In the genomic region with DNA sequence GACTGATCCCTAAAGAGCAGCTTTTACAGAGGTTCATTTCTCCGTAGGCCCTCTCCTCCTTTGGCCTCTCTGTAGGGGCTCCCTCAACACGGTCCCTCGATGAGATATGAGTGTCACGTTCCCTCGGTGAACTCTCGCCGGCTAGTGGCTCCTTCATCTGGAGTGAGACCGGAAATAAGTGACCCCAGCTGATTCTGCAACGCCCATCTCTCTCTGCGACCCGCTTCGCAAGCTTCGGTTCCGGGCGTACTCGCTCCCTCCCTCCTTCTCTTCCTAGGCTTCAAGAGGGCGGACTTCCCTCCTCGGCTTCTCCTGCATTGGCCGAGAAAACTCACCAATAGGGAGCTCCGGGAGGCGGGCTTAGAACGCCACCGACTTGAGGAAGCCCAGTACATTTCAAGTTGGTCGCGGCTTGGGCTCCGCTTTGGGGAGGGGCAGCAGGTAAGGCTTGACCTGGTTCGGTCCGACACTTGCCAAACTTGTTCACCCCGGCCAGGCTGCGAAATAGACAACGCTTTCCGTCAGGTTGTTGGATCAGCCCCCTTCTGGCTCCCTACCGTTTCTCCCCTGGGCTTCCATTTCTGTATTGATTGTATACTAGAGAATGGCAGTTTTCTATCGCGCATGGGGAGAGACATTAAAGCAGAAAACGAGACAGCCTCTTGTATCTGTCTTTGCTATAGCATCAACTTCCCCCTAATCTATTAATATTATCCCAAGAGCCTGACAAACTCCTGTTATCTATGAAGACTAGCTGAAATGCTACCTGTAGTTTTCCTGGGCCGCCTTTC, we compare ENCODE assay signal across 8 cellular contexts. TPM values are rescaled to one million over a fixed set of nuclear protein-coding genes. Genes with fewer than 3 reads are reported as not detected.
A peak's percentile ranks its signal among the peaks of the same experiment; 100 is the strongest.
DNase-seq lines count a peak whose midpoint lies in the region; ATAC-seq, FAIRE-seq and TF ChIP-seq lines count a peak whose summit lies in the region.

Gene ANKRD34A (minus strand): TSS at position 248 of the 791 bp plus-strand sequence. CDS start 2,816 bp downstream, outside the sequence.
Gene POLR3GL (plus strand): TSS at position 363 of the 791 bp plus-strand sequence. CDS start 10,176 bp downstream, outside the sequence.

- POLR2A ChIA-PET in AG04450 (lab: Yijun Ruan, JAX): interaction anchor here (1.0 to 3.5 kb wide), 9 partner anchors 15 to 119 kb away, joined by 3 to 21 read pairs (median 9); partner anchors contain the start of genes NUDT17, PEX11B, PIAS3 and RBM8A

- no peak for FAIRE-seq in bronchial epithelial cell (lab: Jason Lieb, UNC)

- CTCF ChIA-PET in AG04450 (lab: Charles Lee): interaction anchor here (1.1 to 4.0 kb wide), 8 partner anchors 14 to 119 kb away, joined by 3 to 37 read pairs (median 5); partner anchors contain the start of genes NUDT17 and RBM8A

- H3K36me3 ChIP-seq in WERI-Rb-1 (no peaks in the 10 kb centered on the region), bronchial epithelial cell (ENCODE audit: control insufficient read depth, insufficient read depth, low read length) (no peaks in the 10 kb centered on the region)

- H3K27me3 ChIP-seq in AG04450 (ENCODE audit: control insufficient read depth, insufficient read depth, low read length): no peaks in the 10 kb centered on the region
- no peaks in the 10 kb centered on the region for H3K27me3 ChIP-seq in WERI-Rb-1 (ENCODE audit: insufficient read depth, low read depth, severe bottlenecking)
- H3K27me3 ChIP-seq in bronchial epithelial cell (ENCODE audit: control insufficient read depth, insufficient read depth, low read length): no peaks in the 10 kb centered on the region

- H3K27ac ChIP-seq in AG04450 (ENCODE audit: low read depth, low read length) (peak within 1 kb of the TSS; percentile 89), WERI-Rb-1 (peak within 1 kb of the TSS; percentile 62)

- DNase-seq in AG04450 (ENCODE audit: low read depth, low spot score) (peak; percentile 72), NCI-H2196 treated with DMSO at 0.1 percent for 48 hours (lab: John Stamatoyannopoulos, UW; ENCODE audit: unreplicated experiment) (peak; percentile 90), WERI-Rb-1 (peak; percentile 100), bronchial epithelial cell (ENCODE audit: low read depth) (peak; percentile 95), inferior parietal cortex (ENCODE audit: extremely low spot score) (peak; percentile 97), smooth muscle cell of the brain vasculature (ENCODE audit: low read depth, low spot score) (peak; percentile 94)

- peak; percentile 15; the same call in 1 of the 2 replicates for TF ChIP-seq CTCF in AG04450 (IDR thresholded peaks at IDR 0.05; ENCODE audit: low read depth, low read length)
- TF ChIP-seq CTCF in WERI-Rb-1 (IDR thresholded peaks at IDR 0.05; ENCODE audit: low read depth, low read length): peak; percentile 21; the same call in 1 of the 2 replicates
- no peak for TF ChIP-seq CTCF in bronchial epithelial cell (IDR thresholded peaks at IDR 0.05; ENCODE audit: insufficient read depth, low read length, severe bottlenecking)

- H3K4me3 ChIP-seq in AG04450 (ENCODE audit: low read depth, low read length): peak within 1 kb of the TSS; percentile 79
- peak within 1 kb of the TSS; percentile 53 for H3K4me3 ChIP-seq in WERI-Rb-1 (ENCODE audit: low read depth, low read length)
- peak within 1 kb of the TSS; percentile 67 for H3K4me3 ChIP-seq in bronchial epithelial cell (ENCODE audit: low read depth, low read length)

- H3K9me3 ChIP-seq in AG04450 (ENCODE audit: control insufficient read depth, insufficient read depth, low read length): peaks cover 7% of the 10 kb centered on the region
- peaks cover 5% of the 10 kb centered on the region for H3K9me3 ChIP-seq in WERI-Rb-1 (ENCODE audit: severe bottlenecking)

- ATAC-seq in GM18870 (IDR thresholded peaks at IDR 0.05; ENCODE audit: unreplicated experiment) (peak; percentile 80), HG03108 (IDR thresholded peaks at IDR 0.05; ENCODE audit: unreplicated experiment) (peak; percentile 89)

RNA-seq across cellular contexts. Expression of gene ANKRD34A, which starts in this region (rescaled TPM):
- polyA plus RNA-seq in AG04450 (2011; rRNA removed): 0.83 and 1.2 TPM in 2 replicates
- 1.1 and 1.5 TPM in 2 replicates for polyA minus RNA-seq in AG04450 (2011; rRNA and poly(A)+ RNA removed)
- under 0.01 TPM in 2 replicates for total RNA-seq in bronchial epithelial cell

RNA-seq across cellular contexts. Expression of gene POLR3GL, which starts in this region (rescaled TPM):
- polyA plus RNA-seq in AG04450 (2011; rRNA removed): 23.1 and 25.0 TPM in 2 replicates
- polyA minus RNA-seq in AG04450 (2011; rRNA and poly(A)+ RNA removed): 8.7 and 9.9 TPM in 2 replicates
- total RNA-seq in bronchial epithelial cell: 4.7 and 11.0 TPM in 2 replicates

Comparison
In these comparisons a context has a peak if more than half of its experiments do, and no peak if none do; other contexts are left out.
1. Peak in every context shown above with its lines: DNase-seq, ATAC-seq, H3K4me3 ChIP-seq and H3K27ac ChIP-seq.